ENCODE assay signal across 12 cellular contexts in the genomic region with DNA sequence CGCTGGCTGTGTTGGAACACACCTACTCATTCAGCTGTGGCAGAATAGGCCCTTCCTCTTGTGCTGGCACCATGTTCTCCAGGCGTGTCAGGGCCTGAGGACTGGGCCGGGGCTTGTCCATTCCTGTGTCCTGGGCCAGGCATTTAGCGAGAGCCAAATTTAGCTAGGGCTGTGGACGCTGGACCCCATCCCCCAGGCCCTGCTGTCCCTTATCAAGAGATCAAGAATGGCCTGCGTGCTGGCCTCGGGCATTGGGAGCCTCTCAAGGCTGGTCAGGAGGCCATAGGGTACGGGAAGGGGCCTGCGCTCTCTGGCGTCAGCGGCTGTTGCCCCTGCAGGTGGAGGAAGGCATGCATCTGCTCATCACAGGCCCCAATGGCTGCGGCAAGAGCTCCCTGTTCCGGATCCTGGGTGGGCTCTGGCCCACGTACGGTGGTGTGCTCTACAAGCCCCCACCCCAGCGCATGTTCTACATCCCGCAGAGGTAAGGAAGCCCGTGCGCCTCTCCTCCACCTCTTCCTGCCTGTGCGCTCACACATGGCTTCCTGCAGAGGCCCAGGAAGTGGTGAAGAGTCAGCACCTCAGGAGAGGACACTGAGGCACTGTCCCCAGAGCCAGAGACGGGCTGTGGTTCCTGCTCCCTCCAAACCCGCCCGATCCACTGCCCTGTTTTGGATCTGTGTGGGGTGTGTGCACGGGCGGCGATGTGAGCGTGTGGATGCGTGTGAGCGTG. TPM values are rescaled to one million over a fixed set of nuclear protein-coding genes. Genes with fewer than 3 reads are reported as not detected.
DNase-seq lines count a peak whose midpoint lies in the region; ATAC-seq and TF ChIP-seq lines count a peak whose summit lies in the region.
"Had no signal": no experiment of that assay in that cellular context is flagged by ENCODE, and none has a peak within 500 bp of the region (broad histone marks: within the 10 kb centered on the region; RNA-seq: fewer than 3 reads in every experiment).

No MANE protein-coding gene starts in this region.

- peaks cover 4% of the 10 kb centered on the region for H3K9me3 ChIP-seq in trophoblast cell (ENCODE audit: insufficient read depth, low read depth, low read length)
- H3K9me3 ChIP-seq: prostate gland had no signal

- H4K91ac ChIP-seq in trophoblast cell (ENCODE audit: low read depth, low read length): no peak overlapping the region

- no peaks in the 10 kb centered on the region for H3K27me3 ChIP-seq in trophoblast cell (ENCODE audit: insufficient read depth, low read length)
- H3K27me3 ChIP-seq: brain microvascular endothelial cell had no signal

- H3K27me3 Mint-ChIP-seq in activated CD8-positive, alpha-beta memory T cell treated with anti-CD3 and anti-CD28 coated beads, Interleukin-2, amount 10 ng/mL, durations not matched to agents 7 days and 5 days: peaks cover 3% of the 10 kb centered on the region
- peaks cover 7% of the 10 kb centered on the region for H3K27me3 Mint-ChIP-seq in activated naive CD4-positive, alpha-beta T cell treated with anti-CD3 and anti-CD28 coated beads, Interleukin-2, amount 10 ng/mL, durations not matched to agents 7 days and 5 days

- no peak overlapping the region for H3K4me2 ChIP-seq in trophoblast cell (ENCODE audit: low read length)

- peak overlapping the region; percentile 33 for H3K4me3 Mint-ChIP-seq in activated CD8-positive, alpha-beta memory T cell treated with anti-CD3 and anti-CD28 coated beads, Interleukin-2, amount 10 ng/mL, durations not matched to agents 7 days and 5 days
- H3K4me3 Mint-ChIP-seq in activated naive CD4-positive, alpha-beta T cell treated with anti-CD3 and anti-CD28 coated beads, Interleukin-2, amount 10 ng/mL, durations not matched to agents 7 days and 5 days: peak overlapping the region; percentile 62

- no peak overlapping the region for H2BK12ac ChIP-seq in trophoblast cell (ENCODE audit: low read length)

- no peak overlapping the region for H2BK5ac ChIP-seq in trophoblast cell (ENCODE audit: low read depth, low read length, poor library complexity)

- H3K79me2 ChIP-seq in trophoblast cell (ENCODE audit: control insufficient read depth, insufficient read depth, low read length, poor library complexity): no peaks in the 10 kb centered on the region

- no peak overlapping the region for H3K4me3 ChIP-seq in trophoblast cell (ENCODE audit: low read depth, low read length)
- H3K4me3 ChIP-seq: prostate gland had no signal

- ATAC-seq in activated CD8-positive, alpha-beta memory T cell treated with anti-CD3 and anti-CD28 coated beads, Interleukin-2, amount 10 ng/mL, durations not matched to agents 7 days and 5 days: peak; percentile 94
- no peak for ATAC-seq in HG03520 (IDR thresholded peaks at IDR 0.05; ENCODE audit: unreplicated experiment)
- ATAC-seq in HG02870 (IDR thresholded peaks at IDR 0.05; ENCODE audit: unreplicated experiment): no peak
- no peak for ATAC-seq in omental fat pad (ENCODE audit: low FRiP score)

- CTCF ChIA-PET in activated CD8-positive, alpha-beta memory T cell treated with anti-CD3 and anti-CD28 coated beads, Interleukin-2, amount 10 ng/mL, durations not matched to agents 7 days and 5 days (lab: Charles Lee): no interaction called here
- CTCF ChIA-PET in activated naive CD4-positive, alpha-beta T cell treated with anti-CD3 and anti-CD28 coated beads, Interleukin-2, amount 10 ng/mL, durations not matched to agents 7 days and 5 days (lab: Charles Lee): no interaction called here

- H3K27ac ChIP-seq in trophoblast cell (ENCODE audit: low read depth, low read length): no peak overlapping the region
- H3K27ac ChIP-seq: brain microvascular endothelial cell, prostate gland had no signal

- no CpG with 5 or more reads among the region's 29 CpGs for WGBS in trophoblast cell (ENCODE audit: extremely low coverage, insufficient coverage, insufficient read length)

- no peak overlapping the region for H3K4ac ChIP-seq in trophoblast cell (ENCODE audit: low read depth, low read length)

- peak; percentile 65 for DNase-seq in activated CD8-positive, alpha-beta memory T cell treated with anti-CD3 and anti-CD28 coated beads, Interleukin-2, amount 10 ng/mL, durations not matched to agents 7 days and 5 days
- no peak for DNase-seq in activated CD8-positive, alpha-beta memory T cell treated with anti-CD3 and anti-CD28 coated beads, Interleukin-2, amount 50 U/mL, for 48 hours
- peak; percentile 68 for DNase-seq in HPDE6-E6E7 (ENCODE audit: extremely low spot score)
- peak; percentile 60 for DNase-seq in activated naive CD4-positive, alpha-beta T cell treated with anti-CD3 and anti-CD28 coated beads, Interleukin-2, amount 10 ng/mL, durations not matched to agents 7 days and 5 days
- peak; percentile 87 to 89 for DNase-seq in trophoblast cell
- no peak for DNase-seq in omental fat pad (ENCODE audit: low spot score)
- DNase-seq: brain microvascular endothelial cell, left colon, NCI-H510A treated with DMSO at 0.1 percent for 48 hours had no signal

- no peak overlapping the region for H3K23ac ChIP-seq in trophoblast cell (ENCODE audit: low read length)

- H3K9me3 Mint-ChIP-seq in activated CD8-positive, alpha-beta memory T cell treated with anti-CD3 and anti-CD28 coated beads, Interleukin-2, amount 10 ng/mL, durations not matched to agents 7 days and 5 days (ENCODE audit: low read depth): no peaks in the 10 kb centered on the region
- H3K9me3 Mint-ChIP-seq in activated naive CD4-positive, alpha-beta T cell treated with anti-CD3 and anti-CD28 coated beads, Interleukin-2, amount 10 ng/mL, durations not matched to agents 7 days and 5 days: peaks cover 1% of the 10 kb centered on the region

- no peak overlapping the region for H3K14ac ChIP-seq in trophoblast cell (ENCODE audit: low read length)

- peak overlapping the region; percentile 88 for H3K27ac Mint-ChIP-seq in activated CD8-positive, alpha-beta memory T cell treated with anti-CD3 and anti-CD28 coated beads, Interleukin-2, amount 10 ng/mL, durations not matched to agents 7 days and 5 days
- H3K27ac Mint-ChIP-seq in activated naive CD4-positive, alpha-beta T cell treated with anti-CD3 and anti-CD28 coated beads, Interleukin-2, amount 10 ng/mL, durations not matched to agents 7 days and 5 days: peak overlapping the region; percentile 92

- H3K4me1 ChIP-seq in trophoblast cell (ENCODE audit: control insufficient read depth in 1 of 2, insufficient read depth in 2 of 2, low read length in 2 of 2): peaks cover 13 to 16% of the 10 kb centered on the region in 2 experiments
- H3K4me1 ChIP-seq: prostate gland had no signal

- peaks cover 2% of the 10 kb centered on the region for H3K79me1 ChIP-seq in trophoblast cell (ENCODE audit: low read length)

- H3K36me3 ChIP-seq in trophoblast cell (ENCODE audit: control insufficient read depth in 1 of 2, insufficient read depth in 2 of 2, low read length in 2 of 2): peaks cover 10% of the 10 kb centered on the region in 2 experiments
- H3K36me3 ChIP-seq: brain microvascular endothelial cell, prostate gland had no signal

- H4K12ac ChIP-seq in trophoblast cell (ENCODE audit: low read depth, low read length): no peak overlapping the region

- H2BK120ac ChIP-seq in trophoblast cell (ENCODE audit: insufficient read depth, low read length, poor library complexity): no peak overlapping the region

- no peak overlapping the region for H3K18ac ChIP-seq in trophoblast cell (ENCODE audit: low read length)

- H2AFZ ChIP-seq in trophoblast cell (ENCODE audit: insufficient read depth, low read length, poor library complexity): no peak overlapping the region

- no peak overlapping the region for H3K9ac ChIP-seq in trophoblast cell (ENCODE audit: low read length)

- H2AK5ac ChIP-seq in trophoblast cell (ENCODE audit: low read length): no peak overlapping the region

- no peak overlapping the region for H4K8ac ChIP-seq in trophoblast cell (ENCODE audit: low read depth, low read length)

- peaks cover under 1% of the 10 kb centered on the region for H3K36me3 Mint-ChIP-seq in activated CD8-positive, alpha-beta memory T cell treated with anti-CD3 and anti-CD28 coated beads, Interleukin-2, amount 10 ng/mL, durations not matched to agents 7 days and 5 days
- peaks cover 14% of the 10 kb centered on the region for H3K36me3 Mint-ChIP-seq in activated naive CD4-positive, alpha-beta T cell treated with anti-CD3 and anti-CD28 coated beads, Interleukin-2, amount 10 ng/mL, durations not matched to agents 7 days and 5 days

- H3K4me1 Mint-ChIP-seq in activated CD8-positive, alpha-beta memory T cell treated with anti-CD3 and anti-CD28 coated beads, Interleukin-2, amount 10 ng/mL, durations not matched to agents 7 days and 5 days: peaks cover 27% of the 10 kb centered on the region
- H3K4me1 Mint-ChIP-seq in activated naive CD4-positive, alpha-beta T cell treated with anti-CD3 and anti-CD28 coated beads, Interleukin-2, amount 10 ng/mL, durations not matched to agents 7 days and 5 days: peaks cover 39% of the 10 kb centered on the region

- no peak for TF ChIP-seq CTCF in omental fat pad (IDR thresholded peaks at IDR 0.05)

RNA-seq across cellular contexts. Expression of a gene that starts 15.3 kb away (rescaled TPM):
- 10 to 100 TPM; 10.7 to 18.3 TPM for total RNA-seq in activated CD8-positive, alpha-beta memory T cell treated with anti-CD3 and anti-CD28 coated beads, Interleukin-2, amount 10 ng/mL, durations not matched to agents 7 days and 5 days
- 21.5 and 22.9 TPM in 2 replicates for polyA plus RNA-seq in trophoblast cell (2013)
- total RNA-seq in omental fat pad: 10 to 100 TPM; 17.5 to 38.9 (median 23.4) TPM

RNA-seq across cellular contexts. Expression of a gene that starts 15.7 kb away (rescaled TPM):
- 100 to 1,000 TPM; 137 to 148 TPM for total RNA-seq in activated CD8-positive, alpha-beta memory T cell treated with anti-CD3 and anti-CD28 coated beads, Interleukin-2, amount 10 ng/mL, durations not matched to agents 7 days and 5 days
- 133 and 142 TPM in 2 replicates for polyA plus RNA-seq in trophoblast cell (2013)
- total RNA-seq in omental fat pad: 100 to 1,000 TPM; 119 to 421 (median 240) TPM

RNA-seq across cellular contexts. Expression of a gene that starts 24.1 kb away (rescaled TPM):
- under 1 TPM; 0.42 to 0.50 TPM for total RNA-seq in activated CD8-positive, alpha-beta memory T cell treated with anti-CD3 and anti-CD28 coated beads, Interleukin-2, amount 10 ng/mL, durations not matched to agents 7 days and 5 days
- polyA plus RNA-seq in trophoblast cell (2013): 0.23 and 0.33 TPM in 2 replicates
- total RNA-seq in omental fat pad: 10 to 100 TPM in 2 of 4 donors, 1 to 10 TPM in 2; 3.2 to 13.2 (median 10.2) TPM

RNA-seq across cellular contexts. Expression of a gene that starts 40.9 kb away (rescaled TPM):
- total RNA-seq in activated CD8-positive, alpha-beta memory T cell treated with anti-CD3 and anti-CD28 coated beads, Interleukin-2, amount 10 ng/mL, durations not matched to agents 7 days and 5 days: not detected
- not detected in 2 replicates for polyA plus RNA-seq in trophoblast cell (2013)
- total RNA-seq in omental fat pad: under 1 TPM in 3 of 4 donors, not detected in 1; 0.12 to 0.47 (median 0.19) TPM

RNA-seq across cellular contexts. Expression of a gene that starts 52.2 kb away (rescaled TPM):
- 1 to 10 TPM in 1 of 2 experiments, under 1 TPM in 1; 0.93 to 1.1 TPM for total RNA-seq in activated CD8-positive, alpha-beta memory T cell treated with anti-CD3 and anti-CD28 coated beads, Interleukin-2, amount 10 ng/mL, durations not matched to agents 7 days and 5 days
- 39.7 and 43.0 TPM in 2 replicates for polyA plus RNA-seq in trophoblast cell (2013)
- 10 to 100 TPM; 13.5 to 32.4 (median 26.3) TPM for total RNA-seq in omental fat pad

Comparison
In these comparisons a context has a peak if more than half of its experiments do, and no peak if none do; other contexts are left out.
1. DNase-seq: peak in activated CD8-positive, alpha-beta memory T cell treated with anti-CD3 and anti-CD28 coated beads, Interleukin-2, amount 10 ng/mL, durations not matched to agents 7 days and 5 days (single experiment), HPDE6-E6E7 (single experiment), activated naive CD4-positive, alpha-beta T cell treated with anti-CD3 and anti-CD28 coated beads, Interleukin-2, amount 10 ng/mL, durations not matched to agents 7 days and 5 days (single experiment) and trophoblast cell (2 of 2); none in activated CD8-positive, alpha-beta memory T cell treated with anti-CD3 and anti-CD28 coated beads, Interleukin-2, amount 50 U/mL, for 48 hours (single experiment) and omental fat pad (single experiment).